ENCODE assay signal across 8 cellular contexts in genomic region chr4:122921971-122922876, GRCh38. TPM values are rescaled to one million over a fixed set of nuclear protein-coding genes. Genes with fewer than 3 reads are reported as not detected.
DNase-seq lines count a peak whose midpoint lies in the region; ATAC-seq and TF ChIP-seq lines count a peak whose summit lies in the region.

TSS of gene NUDT6 (minus strand) at chr4:122922597. CDS start at chr4:122922572, 25 bp downstream.

- TF ChIP-seq POLR2A in Peyer's patch (IDR thresholded peaks at IDR 0.05): no peak

- no peak within 1 kb of the TSS for H3K4me3 Mint-ChIP-seq in neural crest cell

- peaks cover 21% of the 10 kb centered on the region for H3K4me1 Mint-ChIP-seq in neural crest cell

- H3K9me3 Mint-ChIP-seq in neural crest cell: no peaks in the 10 kb centered on the region

- H3K27me3 ChIP-seq in Peyer's patch: no peaks in the 10 kb centered on the region
- no peaks in the 10 kb centered on the region for H3K27me3 ChIP-seq in foreskin keratinocyte
- H3K27me3 ChIP-seq in thoracic aorta (replicated peaks; ENCODE audit: insufficient read depth): no peaks in the 10 kb centered on the region

- H3K9me3 ChIP-seq in Peyer's patch: no peaks in the 10 kb centered on the region
- H3K9me3 ChIP-seq in thoracic aorta: no peaks in the 10 kb centered on the region

- DNase-seq in DMS53 treated with DMSO at 0.1 percent for 48 hours (lab: John Stamatoyannopoulos, UW; ENCODE audit: unreplicated experiment) (peak; percentile 15), HT-29 (ENCODE audit: low spot score) (peak; percentile 67), Peyer's patch (peak; percentile 31 to 71 (median 65)), activated gamma-delta T cell (lab: John Stamatoyannopoulos, UW) (peak; percentile 22), foreskin keratinocyte (peak; percentile 30 to 57), neural crest cell (ENCODE audit: low read depth, low spot score) (peak; percentile 50), thoracic aorta (ENCODE audit: low spot score) (no peak)

- no peaks in the 10 kb centered on the region for H3K36me3 ChIP-seq in Peyer's patch
- H3K36me3 ChIP-seq in thoracic aorta: no peaks in the 10 kb centered on the region

- H3K27me3 Mint-ChIP-seq in neural crest cell (ENCODE audit: low read depth): no peaks in the 10 kb centered on the region

- TF ChIP-seq CTCF in Peyer's patch (IDR thresholded peaks at IDR 0.05) (no peak), foreskin keratinocyte (conservative IDR thresholded peaks at IDR 0.05) (no peak), neural crest cell (conservative IDR thresholded peaks at IDR 0.05) (no peak), thoracic aorta (IDR thresholded peaks at IDR 0.05) (no peak)

- peak within 1 kb of the TSS; percentile 98 for H3K27ac Mint-ChIP-seq in neural crest cell (ENCODE audit: unreplicated experiment)

- no peaks in the 10 kb centered on the region for H3K36me3 Mint-ChIP-seq in neural crest cell (ENCODE audit: low read depth)

- H3K4me1 ChIP-seq in Peyer's patch (peaks cover 0 to 19% (median 2%) of the 10 kb centered on the region in 4 donors), foreskin keratinocyte (no peaks in the 10 kb centered on the region), thoracic aorta (ENCODE audit: control insufficient read depth in 1 of 2, low read depth in 2 of 2) (peaks cover 7 to 19% of the 10 kb centered on the region in 2 donors)

- peak within 1 kb of the TSS; percentile 66 to 94 (median 76) for H3K4me3 ChIP-seq in Peyer's patch
- H3K4me3 ChIP-seq in thoracic aorta: peak within 1 kb of the TSS; percentile 88

- peak; percentile 61 for ATAC-seq in GM21390 (IDR thresholded peaks at IDR 0.05; ENCODE audit: unreplicated experiment)
- ATAC-seq in foreskin keratinocyte: peak; percentile 72
- no peak for ATAC-seq in thoracic aorta (ENCODE audit: insufficient number of reproducible peaks, low FRiP score, low read depth)

- H3K27ac ChIP-seq in Peyer's patch (peak within 1 kb of the TSS; percentile 60 to 74 (median 71)), foreskin keratinocyte (peak within 1 kb of the TSS; percentile 56), thoracic aorta (peak within 1 kb of the TSS; percentile 66 to 71)

RNA-seq across cellular contexts. Expression of gene NUDT6, which starts in this region (rescaled TPM):
- total RNA-seq in HT-29 (2014; rRNA removed; shearing (Covaris generic)): 2.0 and 2.5 TPM in 2 replicates
- total RNA-seq in Peyer's patch: 10 to 100 TPM in 2 of 4 donors, 1 to 10 TPM in 2; 8.7 to 12.4 (median 10.5) TPM
- 6.2 and 8.7 TPM in 2 replicates for total RNA-seq in foreskin keratinocyte
- 6.1 and 7.2 TPM in 2 replicates for polyA plus RNA-seq in foreskin keratinocyte
- total RNA-seq in neural crest cell: 10.2 and 11.0 TPM in 2 replicates
- total RNA-seq in thoracic aorta: 1 to 10 TPM; 2.0 to 5.7 TPM
